In the genomic region with DNA sequence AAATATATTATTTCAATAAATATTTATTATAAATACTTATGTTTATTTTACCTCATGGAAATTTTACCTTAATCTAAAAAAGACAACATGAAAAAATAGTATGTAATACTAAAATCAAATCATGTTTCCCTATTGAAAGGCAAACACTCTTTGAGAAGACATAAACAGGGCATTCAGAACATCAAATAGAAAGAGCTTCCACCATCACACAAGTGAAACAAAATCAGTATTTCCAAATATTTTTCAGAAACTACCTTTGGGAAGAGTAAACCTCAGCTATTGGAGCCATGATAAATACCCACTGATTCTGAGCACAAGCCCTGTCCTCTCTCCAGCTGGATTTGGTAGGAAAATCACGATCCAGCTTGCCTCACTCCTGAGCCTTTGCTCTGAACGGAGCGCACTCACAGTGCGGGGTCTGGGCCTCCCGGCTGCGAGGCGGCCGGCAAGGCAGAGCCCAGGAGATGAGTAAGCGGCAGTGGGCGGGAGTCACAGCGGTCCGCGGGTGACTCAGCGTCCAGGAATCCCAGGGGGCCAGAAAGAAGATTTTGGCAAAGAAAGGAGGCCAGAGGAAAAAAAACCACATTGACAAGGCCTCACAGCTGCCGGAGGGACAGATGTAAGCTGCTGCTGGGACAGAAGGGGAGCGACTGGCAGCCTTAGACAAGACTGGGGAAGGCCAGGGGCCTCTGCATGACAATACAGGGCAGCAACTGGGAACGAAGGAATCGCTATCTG, we compare ENCODE assay signal across 9 cellular contexts. TPM values are rescaled to one million over a fixed set of nuclear protein-coding genes. Genes with fewer than 3 reads are reported as not detected.
DNase-seq lines count a peak whose midpoint lies in the region; ATAC-seq and TF ChIP-seq lines count a peak whose summit lies in the region.
"Had no signal": no experiment of that assay in that cellular context is flagged by ENCODE, and none has a peak within 500 bp of the region (broad histone marks: within the 10 kb centered on the region; RNA-seq: fewer than 3 reads in every experiment).

No MANE protein-coding gene starts in this region.

- peaks cover 14 to 27% (median 22%) of the 10 kb centered on the region in 3 donors for H3K4me1 Mint-ChIP-seq in CD8-positive, alpha-beta memory T cell

- H3K9me3 Mint-ChIP-seq in activated naive CD4-positive, alpha-beta T cell treated with anti-CD3 and anti-CD28 coated beads, Interleukin-2, amount 50 U/mL, for 72 hours: no peaks in the 10 kb centered on the region
- no peaks in the 10 kb centered on the region for H3K9me3 Mint-ChIP-seq in CD8-positive, alpha-beta memory T cell

- peak overlapping the region in 1 of 2 donors; percentile 1 for H3K27ac Mint-ChIP-seq in activated naive CD4-positive, alpha-beta T cell treated with anti-CD3 and anti-CD28 coated beads, Interleukin-2, amount 50 U/mL, for 72 hours
- H3K27ac Mint-ChIP-seq in CD8-positive, alpha-beta memory T cell: no peak overlapping the region

- DNase-seq in SIG-M5 treated with dmso at 0.1 percent for 504 hours (lab: John Stamatoyannopoulos, UW; ENCODE audit: unreplicated experiment): peak; percentile 60
- no peak for DNase-seq in SIG-M5 (lab: John Stamatoyannopoulos, UW)
- DNase-seq in HFF-Myc (ENCODE audit: extremely low read depth, low read depth): peak; percentile 85
- peak; percentile 77 for DNase-seq in MV-4-11 (lab: John Stamatoyannopoulos, UW)
- DNase-seq in activated naive CD4-positive, alpha-beta T cell treated with anti-CD3 and anti-CD28 coated beads, Interleukin-2, amount 50 U/mL, for 72 hours (ENCODE audit: low spot score in 2 of 2): peak; percentile 37 to 72
- peak; percentile 72 to 97 for DNase-seq in cardiac muscle cell (ENCODE audit: low read depth in 1 of 2, low spot score in 1 of 2)
- peak; percentile 85 for DNase-seq in omental fat pad (ENCODE audit: low spot score)
- DNase-seq in CD8-positive, alpha-beta memory T cell: no peak

- peaks cover 7 to 59% of the 10 kb centered on the region in 2 donors for H3K27me3 Mint-ChIP-seq in CD8-positive, alpha-beta memory T cell

- no peaks in the 10 kb centered on the region for H3K27me3 ChIP-seq in cardiac muscle cell
- no peaks in the 10 kb centered on the region for H3K27me3 ChIP-seq in CD8-positive, alpha-beta memory T cell (ENCODE audit: insufficient read depth, low read length, poor library complexity, severe bottlenecking)

- H3K4me3 Mint-ChIP-seq in CD8-positive, alpha-beta memory T cell: peak overlapping the region in 1 of 7 donors; percentile 28

- H3K4me3 ChIP-seq in HFF-Myc (replicated peaks; ENCODE audit: low read depth, low read length) (0 out of 2 replicates have a peak overlapping the region, but pooled peaks have one; percentile 9), cardiac muscle cell (no peak overlapping the region)
- no peak overlapping the region for H3K4me3 ChIP-seq in CD8-positive, alpha-beta memory T cell (ENCODE audit: low read length)

- no peak overlapping the region for H3K27ac ChIP-seq in cardiac muscle cell
- H3K27ac ChIP-seq in CD8-positive, alpha-beta memory T cell (ENCODE audit: low read depth, low read length): no peak overlapping the region
- H3K27ac ChIP-seq: C4-2B had no signal

- H3K36me3 Mint-ChIP-seq in activated naive CD4-positive, alpha-beta T cell treated with anti-CD3 and anti-CD28 coated beads, Interleukin-2, amount 50 U/mL, for 72 hours: no peaks in the 10 kb centered on the region
- peaks cover 0 to 2% (median 0%) of the 10 kb centered on the region in 3 donors for H3K36me3 Mint-ChIP-seq in CD8-positive, alpha-beta memory T cell

- H3K36me3 ChIP-seq in cardiac muscle cell: no peaks in the 10 kb centered on the region
- H3K36me3 ChIP-seq in CD8-positive, alpha-beta memory T cell (ENCODE audit: insufficient read depth, low read length): no peaks in the 10 kb centered on the region

- CTCF ChIA-PET in CD8-positive, alpha-beta memory T cell (lab: Charles Lee): interaction anchor here (1.1 to 1.3 kb wide), 2 partner anchors 12 to 342 kb away, joined by 3 read pairs; no protein-coding TSS in a partner anchor

- POLR2A ChIA-PET in CD8-positive, alpha-beta memory T cell (lab: Charles Lee): no interaction called here

- ATAC-seq in activated naive CD4-positive, alpha-beta T cell treated with anti-CD3 and anti-CD28 coated beads, Interleukin-2, amount 50 U/mL, for 72 hours: peak; percentile 37 to 80
- peak; percentile 100 for ATAC-seq in omental fat pad (ENCODE audit: low FRiP score)

- no peak for TF ChIP-seq CTCF in HFF-Myc (IDR thresholded peaks at IDR 0.05; ENCODE audit: low read depth, low read length, missing control alignments)
- no peak for TF ChIP-seq CTCF in cardiac muscle cell (IDR thresholded peaks at IDR 0.05; ENCODE audit: low read depth, low read length)
- TF ChIP-seq CTCF in omental fat pad (IDR thresholded peaks at IDR 0.05): no peak

- no peaks in the 10 kb centered on the region for H3K9me3 ChIP-seq in cardiac muscle cell (ENCODE audit: low read depth)
- no peaks in the 10 kb centered on the region for H3K9me3 ChIP-seq in CD8-positive, alpha-beta memory T cell (ENCODE audit: low read length)

- H3K4me1 ChIP-seq in cardiac muscle cell (ENCODE audit: low read depth): peaks cover 5% of the 10 kb centered on the region
- peaks cover 6% of the 10 kb centered on the region for H3K4me1 ChIP-seq in CD8-positive, alpha-beta memory T cell (ENCODE audit: insufficient read depth, low read length)

RNA-seq across cellular contexts. Expression of a gene that starts 14.7 kb away (rescaled TPM):
- 100 to 1,000 TPM in 1 of 2 donors, 10 to 100 TPM in 1; 82.9 to 161 TPM for total RNA-seq in activated naive CD4-positive, alpha-beta T cell treated with anti-CD3 and anti-CD28 coated beads, Interleukin-2, amount 50 U/mL, for 72 hours
- total RNA-seq in cardiac muscle cell (98.2 and 102 TPM in 2 replicates), omental fat pad (100 to 1,000 TPM; 319 to 810 (median 629) TPM)
- 244 and 263 TPM in 2 replicates for polyA plus RNA-seq in cardiac muscle cell
- total RNA-seq in CD8-positive, alpha-beta memory T cell: 10 to 100 TPM; 79.7 to 83.5 TPM
- 183 TPM for polyA plus RNA-seq in CD8-positive, alpha-beta memory T cell

RNA-seq across cellular contexts. Expression of a gene that starts 53.5 kb away (rescaled TPM):
- total RNA-seq in activated naive CD4-positive, alpha-beta T cell treated with anti-CD3 and anti-CD28 coated beads, Interleukin-2, amount 50 U/mL, for 72 hours: not detected
- total RNA-seq in cardiac muscle cell (not detected in 2 replicates), omental fat pad (under 1 TPM in 2 of 4 donors, not detected in 2; 0.24 to 0.37 TPM)
- polyA plus RNA-seq in cardiac muscle cell: 0.55 TPM in 1 of 2 replicates, not detected in the other
- under 1 TPM; 0.44 to 0.47 TPM for total RNA-seq in CD8-positive, alpha-beta memory T cell
- polyA plus RNA-seq in CD8-positive, alpha-beta memory T cell: 0.23 TPM

Comparison
In these comparisons a context has a peak if more than half of its experiments do, and no peak if none do; other contexts are left out.
1. DNase-seq: peak in SIG-M5 treated with dmso at 0.1 percent for 504 hours (single experiment), HFF-Myc (single experiment), MV-4-11 (single experiment), activated naive CD4-positive, alpha-beta T cell treated with anti-CD3 and anti-CD28 coated beads, Interleukin-2, amount 50 U/mL, for 72 hours (2 of 2), cardiac muscle cell (2 of 2) and omental fat pad (single experiment); none in SIG-M5 (single experiment) and CD8-positive, alpha-beta memory T cell (0 of 5).